In genomic region chr14:55913324-55914035, GRCh38 we compare ENCODE assay signal across 18 cellular contexts.
DNase-seq lines count a peak whose midpoint lies in the region; ATAC-seq, FAIRE-seq and TF ChIP-seq lines count a peak whose summit lies in the region.
"Had no signal": no experiment of that assay in that cellular context is flagged by ENCODE, and none has a peak within 500 bp of the region (broad histone marks: within the 10 kb centered on the region; RNA-seq: fewer than 3 reads in every experiment).

No MANE protein-coding gene starts in this region.

- in situ Hi-C loops in Caki2 (cut with HindIII; ENCODE audit: low pct_unique_long_range_greater_than_20kb, low sequenced_read_pairs) = no loop called here

- no peak overlapping the region for H3K27ac Mint-ChIP-seq in GM23338
- H3K27ac Mint-ChIP-seq: nephron progenitor cell had no signal

- no peaks in the 10 kb centered on the region for H3K36me3 ChIP-seq in GM23338 (ENCODE audit: insufficient read depth)
- H3K36me3 ChIP-seq: esophagus squamous epithelium had no signal

- H2AFZ ChIP-seq in GM23338 = no peak overlapping the region

- ATAC-seq in left ventricle myocardium superior (peak; percentile 93), GM23338 (no peak; the same call in 2 of the 3 replicates)

- H3K4me1 Mint-ChIP-seq in GM23338 = peaks cover 20% of the 10 kb centered on the region

- no peaks in the 10 kb centered on the region for H4K20me1 ChIP-seq in GM23338 (replicated peaks; ENCODE audit: insufficient read depth)

- peak; percentile 5 for DNase-seq in Caki2 (ENCODE audit: low read depth)
- DNase-seq in cardiac fibroblast (ENCODE audit: low read depth in 2 of 2) = peak; percentile 48 to 76
- DNase-seq in left ventricle myocardium superior = peak; percentile 29
- DNase-seq in pulmonary artery endothelial cell (ENCODE audit: low read depth, low spot score) = peak; percentile 41
- DNase-seq in HTR-8/SVneo (ENCODE audit: insufficient read length, low spot score) = no peak
- no peak for DNase-seq in 8988T
- no peak for DNase-seq in GM23338 (ENCODE audit: low spot score)
- DNase-seq in NCI-H187 treated with DMSO at 0.1 percent for 48 hours (lab: John Stamatoyannopoulos, UW) = no peak
- DNase-seq: activated CD8-positive, alpha-beta memory T cell treated with anti-CD3 and anti-CD28 coated beads for 24 hours; activated naive CD4-positive, alpha-beta T cell treated with Interleukin-2 at 50 U/mL for 16 hours; esophagus squamous epithelium; islet precursor cell; NCI-H1092 treated with DMSO at 0.1 percent for 48 hours; NCI-H446; nephron progenitor cell had no signal

- no peak for TF ChIP-seq CTCF in cardiac fibroblast (IDR thresholded peaks at IDR 0.05; ENCODE audit: low read depth, low read length)
- TF ChIP-seq CTCF in GM23338 (conservative IDR thresholded peaks at IDR 0.05; ENCODE audit: low read depth in 2 of 2) = no peak

- intact Hi-C loops in left ventricle myocardium superior (cut with micrococcal nuclease) = no loop called here

- no peaks in the 10 kb centered on the region for H3K9me3 Mint-ChIP-seq in GM23338
- H3K9me3 Mint-ChIP-seq: nephron progenitor cell had no signal

- H3K27me3 Mint-ChIP-seq in GM23338 (ENCODE audit: insufficient read depth, low read depth, poor library complexity) = no peaks in the 10 kb centered on the region

- no peaks in the 10 kb centered on the region for H3K36me3 Mint-ChIP-seq in GM23338 (ENCODE audit: low read depth)

- H3K4me3 ChIP-seq in cardiac fibroblast (replicated peaks in 1 of 2; ENCODE audit: low read depth in 2 of 2, low read length in 2 of 2) (no peak overlapping the region), GM23338 (no peak overlapping the region)
- H3K4me3 ChIP-seq: esophagus squamous epithelium had no signal

- no peaks in the 10 kb centered on the region for H3F3A ChIP-seq in GM23338 (replicated peaks; ENCODE audit: low read depth)

- H3K4me3 Mint-ChIP-seq in GM23338 = no peak overlapping the region
- H3K4me3 Mint-ChIP-seq: nephron progenitor cell had no signal

- no peak overlapping the region for H3K27ac ChIP-seq in GM23338 (ENCODE audit: low read depth)
- H3K27ac ChIP-seq: VCaP had no signal

- no peak overlapping the region for H3K4me2 ChIP-seq in GM23338

- H3K79me2 ChIP-seq in GM23338 (replicated peaks; ENCODE audit: insufficient read depth) = no peaks in the 10 kb centered on the region

- FAIRE-seq in HTR-8/SVneo (lab: Jason Lieb, UNC) = no peak
- FAIRE-seq: colon, D721Med had no signal

- H3K4me1 ChIP-seq in GM23338 (ENCODE audit: insufficient read depth) = peaks cover 5% of the 10 kb centered on the region

- H3K9me2 ChIP-seq in GM23338 (ENCODE audit: insufficient read depth) = peaks cover 7% of the 10 kb centered on the region; the same call in 1 of the 2 replicates

- H3K27me3 ChIP-seq in GM23338 (ENCODE audit: insufficient read depth) = no peaks in the 10 kb centered on the region

TF ChIP-seq in GM23338, 12 proteins besides CTCF, POLR2A, EP300 and RAD21:
- TF ChIP-seq JUNB (IDR thresholded peaks at IDR 0.05; ENCODE audit: unreplicated experiment) = no peak
- TF ChIP-seq EZH2 (IDR thresholded peaks at IDR 0.05; ENCODE audit: low read depth, unreplicated experiment) = no peak
- no peak for TF ChIP-seq POLR2AphosphoS5 (IDR thresholded peaks at IDR 0.05; ENCODE audit: low read depth)
- no peak for TF ChIP-seq STAT1 (IDR thresholded peaks at IDR 0.05; ENCODE audit: unreplicated experiment)
- no peak for TF ChIP-seq ETS1 (IDR thresholded peaks at IDR 0.05)
- TF ChIP-seq EZH2phosphoT487 (IDR thresholded peaks at IDR 0.05; ENCODE audit: unreplicated experiment) = no peak

Comparison
In these comparisons a context has a peak if more than half of its experiments do, and no peak if none do; other contexts are left out.
1. DNase-seq: peak in Caki2 (single experiment), cardiac fibroblast (2 of 2), left ventricle myocardium superior (single experiment) and pulmonary artery endothelial cell (single experiment); none in HTR-8/SVneo (single experiment), 8988T (single experiment), GM23338 (single experiment) and NCI-H187 treated with DMSO at 0.1 percent for 48 hours (single experiment).